13 cellular contexts compared by ENCODE assay signal in genomic region chrX:87236836-87237235, GRCh38.
"Had no signal": no experiment of that assay in that cellular context is flagged by ENCODE, and none has a peak within 500 bp of the region (broad histone marks: within the 10 kb centered on the region; RNA-seq: fewer than 3 reads in every experiment).

No MANE protein-coding gene starts in this region.

- DNase-seq: esophagus squamous epithelium; foreskin fibroblast; mammary epithelial cell; natural killer cell; ovary; right lobe of liver; spleen; stimulated activated CD4-positive, alpha-beta T cell treated with anti-CD3 and anti-CD28 coated beads, Interleukin-15, amount 100 ng/mL, for 24 hours; stimulated activated CD4-positive, alpha-beta T cell treated with anti-CD3 and anti-CD28 coated beads, Interleukin-1b, Interleukin-23, amount 100 ng/mL, for 48 hours; stimulated activated CD4-positive, alpha-beta T cell treated with anti-CD3 and anti-CD28 coated beads, Interleukin-4, amount 100 ng/mL, for 24 hours; stimulated activated naive CD8-positive, alpha-beta T cell treated with anti-CD3 and anti-CD28 coated beads, Interleukin-15, amount 100 ng/mL, for 72 hours; thyroid gland had no signal

- H3K27ac ChIP-seq: esophagus squamous epithelium, gastroesophageal sphincter, ovary, right lobe of liver, spleen, thyroid gland had no signal
